20 cellular contexts compared by ENCODE assay signal in genomic region chr11:7905549-7905948, GRCh38. TPM values are rescaled to one million over a fixed set of nuclear protein-coding genes. Genes with fewer than 3 reads are reported as not detected.
DNase-seq lines count a peak whose midpoint lies in the region; ATAC-seq and TF ChIP-seq lines count a peak whose summit lies in the region.
"Had no signal": no experiment of that assay in that cellular context is flagged by ENCODE, and none has a peak within 500 bp of the region (broad histone marks: within the 10 kb centered on the region; RNA-seq: fewer than 3 reads in every experiment).

No MANE protein-coding gene starts in this region.

- no peaks in the 10 kb centered on the region for H3K9me3 Mint-ChIP-seq in endothelial cell (ENCODE audit: unreplicated experiment)
- no peaks in the 10 kb centered on the region for H3K9me3 Mint-ChIP-seq in mesothelial cell of epicardium
- H3K9me3 Mint-ChIP-seq: activated T-helper 2 cell treated with anti-CD3 and anti-CD28 coated beads, Interferon-gamma antibody, Interleukin-2, Interleukin-4, amounts not matched to agents 10 μg/mL and 5 μg/mL and 100 μg/mL, durations not matched to agents 14 hours and 24 hours and 36 hours had no signal

- H3K4me1 ChIP-seq in NT2/D1 (ENCODE audit: insufficient read depth, insufficient read length): peaks cover 3% of the 10 kb centered on the region
- no peaks in the 10 kb centered on the region for H3K4me1 ChIP-seq in upper lobe of right lung
- H3K4me1 ChIP-seq in tibial nerve: no peaks in the 10 kb centered on the region
- H3K4me1 ChIP-seq: BLaER1, colonic mucosa, heart left ventricle had no signal

- peak overlapping the region; percentile 52 for H3K27ac ChIP-seq in upper lobe of right lung
- peak overlapping the region in 2 of 4 donors; percentile 18 to 34 for H3K27ac ChIP-seq in tibial nerve
- H3K27ac ChIP-seq: BLaER1, colonic mucosa, heart left ventricle had no signal

- DNase-seq in NT2/D1 (ENCODE audit: low read depth, low spot score): no peak
- DNase-seq in endothelial cell (ENCODE audit: low spot score): no peak
- DNase-seq in mesothelial cell of epicardium (ENCODE audit: low spot score in 2 of 2, unreplicated experiment in 2 of 2): no peak
- DNase-seq in upper lobe of right lung: no peak
- no peak for DNase-seq in stimulated activated CD4-positive, alpha-beta T cell treated with anti-CD3 and anti-CD28 coated beads, Interleukin-1b, Interleukin-23, amount 100 ng/mL, for 48 hours
- no peak for DNase-seq in NCI-H2029 (lab: John Stamatoyannopoulos, UW)
- no peak for DNase-seq in DMS153 treated with DMSO at 0.1 percent for 48 hours (lab: John Stamatoyannopoulos, UW; ENCODE audit: unreplicated experiment)
- no peak for DNase-seq in tibial nerve (ENCODE audit: low spot score in 2 of 2)
- DNase-seq: amygdala, colonic mucosa, heart left ventricle, naive B cell, NCI-H1694 treated with DMSO at 0.1 percent for 48 hours, NCI-H446, testis had no signal

- H3K9ac ChIP-seq in NT2/D1 (ENCODE audit: insufficient read length, low read depth): peak overlapping the region; percentile 29
- H3K9ac ChIP-seq: BLaER1 had no signal

- H3K4me3 Mint-ChIP-seq in endothelial cell (ENCODE audit: unreplicated experiment): no peak overlapping the region
- peak overlapping the region; percentile 59 for H3K4me3 Mint-ChIP-seq in mesothelial cell of epicardium
- H3K4me3 Mint-ChIP-seq: naive B cell had no signal

- WGBS in tibial nerve, 2 donors: 75 to 80% methylated on average over 9 of the region's 9 CpGs

- H3K27me3 Mint-ChIP-seq in endothelial cell (ENCODE audit: unreplicated experiment): no peaks in the 10 kb centered on the region
- H3K27me3 Mint-ChIP-seq in mesothelial cell of epicardium (ENCODE audit: low read depth): no peaks in the 10 kb centered on the region

- TF ChIP-seq EP300 in tibial nerve (IDR thresholded peaks at IDR 0.05): no peak

- intact Hi-C loops in upper lobe of right lung (cut with DNase I): no loop called here

- no peak for TF ChIP-seq CTCF in endothelial cell (IDR thresholded peaks at IDR 0.05; ENCODE audit: unreplicated experiment)
- TF ChIP-seq CTCF in mesothelial cell of epicardium (IDR thresholded peaks at IDR 0.05; ENCODE audit: unreplicated experiment): no peak
- TF ChIP-seq CTCF in upper lobe of right lung (IDR thresholded peaks at IDR 0.05): no peak
- no peak for TF ChIP-seq CTCF in tibial nerve (IDR thresholded peaks at IDR 0.05)

- H3K9me3 ChIP-seq in NT2/D1 (ENCODE audit: insufficient read depth, low read length) (peaks cover 7% of the 10 kb centered on the region), upper lobe of right lung (no peaks in the 10 kb centered on the region), tibial nerve (no peaks in the 10 kb centered on the region)
- H3K9me3 ChIP-seq: BLaER1, colonic mucosa, heart left ventricle, testis had no signal

- TF ChIP-seq POLR2A in tibial nerve (IDR thresholded peaks at IDR 0.05): no peak

- H3K4me1 Mint-ChIP-seq in endothelial cell (ENCODE audit: unreplicated experiment) (peaks cover 54% of the 10 kb centered on the region), mesothelial cell of epicardium (peaks cover 62% of the 10 kb centered on the region)
- H3K4me1 Mint-ChIP-seq: naive B cell had no signal

- H3K36me3 Mint-ChIP-seq in endothelial cell (ENCODE audit: low read depth, unreplicated experiment) (no peaks in the 10 kb centered on the region), mesothelial cell of epicardium (peaks cover 1% of the 10 kb centered on the region)
- H3K36me3 Mint-ChIP-seq: naive B cell had no signal

- H3K27ac Mint-ChIP-seq in endothelial cell (ENCODE audit: unreplicated experiment) (peak overlapping the region; percentile 65), mesothelial cell of epicardium (peak overlapping the region; percentile 95)
- H3K27ac Mint-ChIP-seq: activated T-helper 2 cell treated with anti-CD3 and anti-CD28 coated beads, Interferon-gamma antibody, Interleukin-2, Interleukin-4, amounts not matched to agents 10 μg/mL and 5 μg/mL and 100 μg/mL, durations not matched to agents 14 hours and 24 hours and 36 hours; naive B cell had no signal

- H3K27me3 ChIP-seq in NT2/D1 (ENCODE audit: insufficient read depth, insufficient read length): no peaks in the 10 kb centered on the region
- no peaks in the 10 kb centered on the region for H3K27me3 ChIP-seq in upper lobe of right lung
- H3K27me3 ChIP-seq in tibial nerve: peaks cover 0 to 6% of the 10 kb centered on the region in 2 donors
- H3K27me3 ChIP-seq: BLaER1, colonic mucosa, testis had no signal

- H3K36me3 ChIP-seq in NT2/D1 (ENCODE audit: insufficient read depth, insufficient read length, low read length): peaks cover 8% of the 10 kb centered on the region
- no peaks in the 10 kb centered on the region for H3K36me3 ChIP-seq in upper lobe of right lung
- no peaks in the 10 kb centered on the region for H3K36me3 ChIP-seq in tibial nerve
- H3K36me3 ChIP-seq: BLaER1, colonic mucosa, heart left ventricle had no signal

- H3K4me3 ChIP-seq in NT2/D1 (ENCODE audit: insufficient read length, low read depth) (no peak overlapping the region), upper lobe of right lung (peak overlapping the region; percentile 22), tibial nerve (no peak overlapping the region)
- H3K4me3 ChIP-seq: BLaER1, colonic mucosa, heart left ventricle, testis had no signal

- ATAC-seq in upper lobe of right lung: peak; percentile 55
- ATAC-seq: heart left ventricle had no signal

RNA-seq across cellular contexts. Expression of gene OR10A6, which starts 25.5 kb away (rescaled TPM):
- total RNA-seq in endothelial cell (ENCODE audit: unreplicated experiment) (not detected), mesothelial cell of epicardium (not detected in 3 replicates), upper lobe of right lung (not detected), tibial nerve (not detected)
- total RNA-seq: activated T-helper 2 cell treated with anti-CD3 and anti-CD28 coated beads, Interferon-gamma antibody, Interleukin-2, Interleukin-4, amounts not matched to agents 10 μg/mL and 5 μg/mL and 100 μg/mL, durations not matched to agents 14 hours and 24 hours and 36 hours; colonic mucosa; heart left ventricle; LHCN-M2; OCI-LY7; renal cortical epithelial cell; testis had no signal

RNA-seq across cellular contexts. Expression of gene OR10A3, which starts 36.0 kb away (rescaled TPM):
- total RNA-seq in endothelial cell (ENCODE audit: unreplicated experiment): not detected
- total RNA-seq in mesothelial cell of epicardium: not detected in 3 replicates
- not detected for total RNA-seq in upper lobe of right lung
- total RNA-seq in tibial nerve: not detected
- total RNA-seq: activated T-helper 2 cell treated with anti-CD3 and anti-CD28 coated beads, Interferon-gamma antibody, Interleukin-2, Interleukin-4, amounts not matched to agents 10 μg/mL and 5 μg/mL and 100 μg/mL, durations not matched to agents 14 hours and 24 hours and 36 hours; colonic mucosa; heart left ventricle; LHCN-M2; OCI-LY7 had no signal

RNA-seq across cellular contexts. Expression of gene NLRP10, which starts 59.7 kb away (rescaled TPM):
- total RNA-seq in endothelial cell (ENCODE audit: unreplicated experiment) (not detected), mesothelial cell of epicardium (not detected in 3 replicates), upper lobe of right lung (not detected), tibial nerve (under 1 TPM in 2 of 4 donors, not detected in 2; 0.44 to 0.60 TPM)
- total RNA-seq: activated T-helper 2 cell treated with anti-CD3 and anti-CD28 coated beads, Interferon-gamma antibody, Interleukin-2, Interleukin-4, amounts not matched to agents 10 μg/mL and 5 μg/mL and 100 μg/mL, durations not matched to agents 14 hours and 24 hours and 36 hours; colonic mucosa; heart left ventricle; OCI-LY7; testis had no signal
